Comparison of ENCODE assay signal across 17 cellular contexts in the genomic region with DNA sequence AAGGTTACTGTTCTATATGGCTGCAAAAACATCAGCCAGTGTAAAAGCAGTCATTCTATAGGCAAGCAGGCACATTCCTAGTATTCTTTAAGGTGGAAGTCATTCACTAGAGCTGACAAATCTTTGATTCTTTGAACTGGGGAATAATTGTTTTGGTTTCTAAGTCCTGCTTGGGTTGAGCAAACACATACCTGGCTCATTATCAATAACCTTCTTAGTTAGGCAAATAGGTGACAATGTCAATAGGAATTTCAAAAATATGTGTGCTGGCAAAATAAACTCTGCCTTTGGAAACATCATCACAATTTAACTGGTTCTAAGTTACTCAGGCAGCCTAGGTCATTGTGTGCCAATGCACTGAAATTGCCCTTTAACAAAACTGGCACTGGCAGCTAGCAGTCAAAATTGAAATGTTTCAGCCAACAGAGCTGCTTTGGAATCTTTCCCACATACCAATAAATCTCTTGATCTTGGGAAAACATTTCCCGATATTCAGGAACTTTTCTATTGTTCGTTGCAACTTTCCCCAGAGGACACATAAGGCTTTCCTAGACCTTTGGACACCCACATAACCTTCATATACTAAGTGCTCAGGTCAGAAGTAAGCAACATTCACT.
DNase-seq lines count a peak whose midpoint lies in the region; ATAC-seq, FAIRE-seq and TF ChIP-seq lines count a peak whose summit lies in the region.
"Had no signal": no experiment of that assay in that cellular context is flagged by ENCODE, and none has a peak within 500 bp of the region (broad histone marks: within the 10 kb centered on the region; RNA-seq: fewer than 3 reads in every experiment).

No MANE protein-coding gene starts in this region.

- no peaks in the 10 kb centered on the region for H4K20me1 ChIP-seq in PC-3 (ENCODE audit: low read length)
- no peaks in the 10 kb centered on the region for H4K20me1 ChIP-seq in endothelial cell of umbilical vein (replicated peaks; ENCODE audit: control insufficient read depth, extremely low read depth, insufficient read depth, low read length)

- H2AFZ ChIP-seq in PC-3 (ENCODE audit: low read length) (no peak overlapping the region), endothelial cell of umbilical vein (ENCODE audit: low read depth, low read length) (peak overlapping the region; percentile 55)

- peaks cover 4% of the 10 kb centered on the region for H3F3A ChIP-seq in PC-3 (ENCODE audit: low read length, unreplicated experiment)

- no peak overlapping the region for H3K4me3 Mint-ChIP-seq in natural killer cell treated with Interleukin-12 subunit alpha and Interleukin-12 subunit beta and Interleukin-15 and Interleukin-18, amount 100 ng/mL, for 72 hours
- H3K4me3 Mint-ChIP-seq: activated naive CD8-positive, alpha-beta T cell treated with anti-CD3 and anti-CD28 coated beads, Interleukin-2, amount 10 ng/mL, durations not matched to agents 7 days and 5 days; CD4-positive, alpha-beta memory T cell; stimulated activated naive CD8-positive, alpha-beta T cell treated with anti-CD3 and anti-CD28 coated beads, Interleukin-15, Interleukin-2, amounts not matched to agents 100 ng/mL and 50 ng/mL, for 24 hours had no signal

- H3K9ac ChIP-seq in PC-3 (ENCODE audit: low read length) (peak overlapping the region; percentile 10; the same call in 1 of the 2 replicates), endothelial cell of umbilical vein (replicated peaks; ENCODE audit: extremely low read depth, insufficient read depth, low read length) (peak overlapping the region; percentile 12)

- peak; percentile 89 for ATAC-seq in PC-3
- no peak for ATAC-seq in natural killer cell treated with Interleukin-12 subunit alpha and Interleukin-12 subunit beta and Interleukin-15 and Interleukin-18, amount 100 ng/mL, for 72 hours
- no peak for ATAC-seq in HG03108 (IDR thresholded peaks at IDR 0.05; ENCODE audit: unreplicated experiment)

- BruUV-seq in PC-3 (replicated peaks; lab: Mats Ljungman, UMichigan), result no TSS peak
- BruUV-seq in endothelial cell of umbilical vein (replicated peaks; lab: Mats Ljungman, UMichigan), result no TSS peak

- no peak overlapping the region for H3K27ac Mint-ChIP-seq in natural killer cell treated with Interleukin-12 subunit alpha and Interleukin-12 subunit beta and Interleukin-15 and Interleukin-18, amount 100 ng/mL, for 72 hours
- H3K27ac Mint-ChIP-seq: activated naive CD8-positive, alpha-beta T cell treated with anti-CD3 and anti-CD28 coated beads, Interleukin-2, amount 10 ng/mL, durations not matched to agents 7 days and 5 days; CD4-positive, alpha-beta memory T cell; stimulated activated naive CD8-positive, alpha-beta T cell treated with anti-CD3 and anti-CD28 coated beads, Interleukin-15, Interleukin-2, amounts not matched to agents 100 ng/mL and 50 ng/mL, for 24 hours had no signal

- H3K9me2 ChIP-seq in PC-3 (replicated peaks; ENCODE audit: low read length), result no peaks in the 10 kb centered on the region

- H3K9me3 ChIP-seq in PC-3 (ENCODE audit: low read length) (no peaks in the 10 kb centered on the region), endothelial cell of umbilical vein (replicated peaks; ENCODE audit: control insufficient read depth, insufficient read depth, low read length) (no peaks in the 10 kb centered on the region)
- H3K9me3 ChIP-seq: neutrophil had no signal

- no peaks in the 10 kb centered on the region for H3K36me3 Mint-ChIP-seq in natural killer cell treated with Interleukin-12 subunit alpha and Interleukin-12 subunit beta and Interleukin-15 and Interleukin-18, amount 100 ng/mL, for 72 hours
- H3K36me3 Mint-ChIP-seq: activated naive CD8-positive, alpha-beta T cell treated with anti-CD3 and anti-CD28 coated beads, Interleukin-2, amount 10 ng/mL, durations not matched to agents 7 days and 5 days; CD4-positive, alpha-beta memory T cell had no signal

- intact Hi-C loops in PC-3 (cut with micrococcal nuclease) (loop anchor here (1.0 to 10.0 kb wide), 7 partner anchors 67 to 495 kb away; partner anchors contain the start of gene RND3), endothelial cell of umbilical vein (cut with micrococcal nuclease) (loop anchor here (1.0 to 10.0 kb wide), 5 partner anchors 93 to 495 kb away; partner anchors contain the start of gene RND3)

- peak overlapping the region; percentile 74 for H3K27ac ChIP-seq in PC-3 (ENCODE audit: low read length)
- peak overlapping the region; percentile 45 for H3K27ac ChIP-seq in endothelial cell of umbilical vein (ENCODE audit: insufficient read depth, low read depth, low read length)
- H3K27ac ChIP-seq: neutrophil had no signal

- no peaks in the 10 kb centered on the region for H3K9me1 ChIP-seq in endothelial cell of umbilical vein (replicated peaks; ENCODE audit: control insufficient read depth, extremely low read depth, insufficient read depth, low read length)

- peak; percentile 81 for FAIRE-seq in endothelial cell of umbilical vein (lab: Jason Lieb, UNC)
- FAIRE-seq: islet of Langerhans had no signal

- no peaks in the 10 kb centered on the region for H3K79me2 ChIP-seq in PC-3 (ENCODE audit: low read length)
- H3K79me2 ChIP-seq in endothelial cell of umbilical vein (ENCODE audit: control insufficient read depth, insufficient read depth, low read length), result no peaks in the 10 kb centered on the region

- POLR2A ChIA-PET in PC-3 (lab: Charles Lee; ENCODE audit: unreplicated experiment) (interaction anchor here (0.6 kb wide), 2 partner anchors 221 to 798 kb away, joined by 3 read pairs; no protein-coding TSS in a partner anchor), endothelial cell of umbilical vein (lab: Charles Lee) (interaction anchor here (1.8 kb wide), 1 partner anchor 153 kb away, joined by 4 read pairs; no protein-coding TSS in a partner anchor)

- peaks cover 67% of the 10 kb centered on the region for H3K4me1 ChIP-seq in PC-3 (ENCODE audit: insufficient read depth, low read length)
- peaks cover 26% of the 10 kb centered on the region for H3K4me1 ChIP-seq in endothelial cell of umbilical vein (ENCODE audit: control insufficient read depth, extremely low read depth, insufficient read depth, low read length)

- no peak overlapping the region for H3K4me3 ChIP-seq in PC-3 (ENCODE audit: low read length)
- no peak overlapping the region for H3K4me3 ChIP-seq in endothelial cell of umbilical vein (replicated peaks in 1 of 3; ENCODE audit: insufficient read depth in 1 of 3, low read depth in 1 of 3, low read length in 3 of 3)

- no peaks in the 10 kb centered on the region for H3K4me1 Mint-ChIP-seq in natural killer cell treated with Interleukin-12 subunit alpha and Interleukin-12 subunit beta and Interleukin-15 and Interleukin-18, amount 100 ng/mL, for 72 hours (ENCODE audit: low read depth in 2 of 2)
- H3K4me1 Mint-ChIP-seq: activated naive CD8-positive, alpha-beta T cell treated with anti-CD3 and anti-CD28 coated beads, Interleukin-2, amount 10 ng/mL, durations not matched to agents 7 days and 5 days; CD4-positive, alpha-beta memory T cell had no signal

- no peaks in the 10 kb centered on the region for H3K27me3 Mint-ChIP-seq in natural killer cell treated with Interleukin-12 subunit alpha and Interleukin-12 subunit beta and Interleukin-15 and Interleukin-18, amount 100 ng/mL, for 72 hours
- H3K27me3 Mint-ChIP-seq: activated naive CD8-positive, alpha-beta T cell treated with anti-CD3 and anti-CD28 coated beads, Interleukin-2, amount 10 ng/mL, durations not matched to agents 7 days and 5 days; CD4-positive, alpha-beta memory T cell; stimulated activated naive CD8-positive, alpha-beta T cell treated with anti-CD3 and anti-CD28 coated beads, Interleukin-15, Interleukin-2, amounts not matched to agents 100 ng/mL and 50 ng/mL, for 24 hours had no signal

- TF ChIP-seq CTCF in PC-3 (conservative IDR thresholded peaks at IDR 0.05; ENCODE audit: low read depth, low read length) (no peak), endothelial cell of umbilical vein (IDR thresholded peaks at IDR 0.05; ENCODE audit: extremely low read depth in 1 of 2, insufficient read depth in 1 of 2, low read depth in 1 of 2, low read length in 2 of 2) (no peak)

- CTCF ChIA-PET in PC-3 (lab: Charles Lee), result no interaction called here
- CTCF ChIA-PET in endothelial cell of umbilical vein (lab: Charles Lee), result interaction anchor here (1.3 kb wide), 1 partner anchor 344 kb away, joined by 3 read pairs; no protein-coding TSS in a partner anchor

- H3K27me3 ChIP-seq in PC-3 (ENCODE audit: low read length), result no peaks in the 10 kb centered on the region
- H3K27me3 ChIP-seq in endothelial cell of umbilical vein (ENCODE audit: control insufficient read depth in 2 of 2, insufficient read depth in 2 of 2, low read length in 2 of 2), result no peaks in the 10 kb centered on the region
- H3K27me3 ChIP-seq: neutrophil had no signal

- peak; percentile 68 for DNase-seq in Caki2 (ENCODE audit: low read depth)
- peak; percentile 97 for DNase-seq in PC-3
- peak; percentile 95 for DNase-seq in endothelial cell of umbilical vein (ENCODE audit: low read depth, low spot score)
- peak; percentile 54 for DNase-seq in non-pigmented ciliary epithelial cell (ENCODE audit: low read depth)
- no peak for DNase-seq in T-helper 2 cell
- DNase-seq in natural killer cell treated with Interleukin-12 subunit alpha and Interleukin-12 subunit beta and Interleukin-15 and Interleukin-18, amount 100 ng/mL, for 72 hours (ENCODE audit: low spot score), result no peak
- DNase-seq in COLO668 (lab: John Stamatoyannopoulos, UW; ENCODE audit: unreplicated experiment), result no peak
- DNase-seq: activated CD4-positive, alpha-beta T cell treated with anti-CD3 and anti-CD28 coated beads, Interleukin-2, amount 50 U/mL, for 48 hours; activated naive CD8-positive, alpha-beta T cell treated with anti-CD3 and anti-CD28 coated beads, Interleukin-2, amount 10 ng/mL, durations not matched to agents 7 days and 5 days; CD4-positive, alpha-beta memory T cell; NCI-H1092; NCI-H69; stimulated activated CD4-positive, alpha-beta T cell treated with anti-CD3 and anti-CD28 coated beads, Interleukin-4, amount 100 ng/mL, for 1 hour had no signal

- H3K4me2 ChIP-seq in PC-3 (ENCODE audit: low read length), result peak overlapping the region; percentile 52
- peak overlapping the region; percentile 50 for H3K4me2 ChIP-seq in endothelial cell of umbilical vein (ENCODE audit: insufficient read depth, low read length)

- H3K36me3 ChIP-seq in PC-3 (ENCODE audit: low read depth, low read length), result no peaks in the 10 kb centered on the region
- H3K36me3 ChIP-seq in endothelial cell of umbilical vein (ENCODE audit: control insufficient read depth in 2 of 2, extremely low read depth in 1 of 2, insufficient read depth in 2 of 2, low read length in 2 of 2), result no peaks in the 10 kb centered on the region
- H3K36me3 ChIP-seq: neutrophil had no signal

- H3K9me3 Mint-ChIP-seq in natural killer cell treated with Interleukin-12 subunit alpha and Interleukin-12 subunit beta and Interleukin-15 and Interleukin-18, amount 100 ng/mL, for 72 hours, result peaks cover 7% of the 10 kb centered on the region
- H3K9me3 Mint-ChIP-seq: activated naive CD8-positive, alpha-beta T cell treated with anti-CD3 and anti-CD28 coated beads, Interleukin-2, amount 10 ng/mL, durations not matched to agents 7 days and 5 days had no signal

- in situ Hi-C loops in Caki2 (cut with HindIII; ENCODE audit: low pct_unique_long_range_greater_than_20kb, low sequenced_read_pairs), result no loop called here

- no peak for TF ChIP-seq POLR2A in endothelial cell of umbilical vein (IDR thresholded peaks at IDR 0.05; ENCODE audit: low read depth, low read length)

- dilution Hi-C loops in endothelial cell of umbilical vein (cut with MboI; ENCODE audit: extremely low pct_ligation_motif_present, low sequenced_read_pairs), result no loop called here

Comparison
In these comparisons a context has a peak if more than half of its experiments do, and no peak if none do; other contexts are left out.
1. DNase-seq: peak in Caki2 (single experiment), PC-3 (single experiment), endothelial cell of umbilical vein (single experiment) and non-pigmented ciliary epithelial cell (single experiment); none in T-helper 2 cell (0 of 5), natural killer cell treated with Interleukin-12 subunit alpha and Interleukin-12 subunit beta and Interleukin-15 and Interleukin-18, amount 100 ng/mL, for 72 hours (single experiment) and COLO668 (single experiment).